In the genomic region with DNA sequence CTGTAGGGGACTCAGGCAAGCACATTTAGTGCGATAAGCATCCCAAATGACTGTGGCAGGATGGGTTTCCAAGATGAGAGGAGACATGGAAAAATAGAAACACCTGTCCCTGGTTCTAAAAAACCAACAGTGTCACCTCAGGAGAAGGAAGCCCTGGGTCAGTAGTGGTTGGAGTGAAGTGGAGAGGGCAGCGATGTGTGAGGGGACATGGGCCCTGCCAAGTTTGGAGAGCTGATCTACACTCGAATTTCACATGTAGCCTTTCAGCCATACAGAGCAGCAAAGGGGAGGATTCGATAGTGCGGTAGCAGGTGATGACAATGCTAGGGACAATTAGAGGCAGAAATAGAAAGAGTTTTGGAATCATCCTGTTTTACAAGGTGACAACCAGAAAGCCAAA, we compare ENCODE assay signal across 17 cellular contexts. TPM values are rescaled to one million over a fixed set of nuclear protein-coding genes. Genes with fewer than 3 reads are reported as not detected.
A peak's percentile ranks its signal among the peaks of the same experiment; 100 is the strongest.
DNase-seq lines count a peak whose midpoint lies in the region; ATAC-seq and TF ChIP-seq lines count a peak whose summit lies in the region.
"Had no signal": no experiment of that assay in that cellular context is flagged by ENCODE, and none has a peak within 500 bp of the region (broad histone marks: within the 10 kb centered on the region; RNA-seq: fewer than 3 reads in every experiment).

No MANE protein-coding gene starts in this region.

- no peaks in the 10 kb centered on the region for H3K36me3 Mint-ChIP-seq in chondrocyte (ENCODE audit: low read depth)
- H3K36me3 Mint-ChIP-seq: CD4-positive, CD25-positive, alpha-beta regulatory T cell; CD8-positive, alpha-beta T cell had no signal

- no peak overlapping the region for H3K4me3 Mint-ChIP-seq in chondrocyte (ENCODE audit: unreplicated experiment)
- H3K4me3 Mint-ChIP-seq: B cell; CD4-positive, CD25-positive, alpha-beta regulatory T cell; CD8-positive, alpha-beta T cell; GM23338; H9 had no signal

- no peak for TF ChIP-seq CTCF in chondrocyte (IDR thresholded peaks at IDR 0.05)

- H3K27me3 Mint-ChIP-seq in chondrocyte (ENCODE audit: low read depth), result peaks cover 55% of the 10 kb centered on the region

- ATAC-seq in HG03108 (IDR thresholded peaks at IDR 0.05; ENCODE audit: unreplicated experiment), result no peak
- ATAC-seq in GM21717 (IDR thresholded peaks at IDR 0.05; ENCODE audit: unreplicated experiment), result no peak
- ATAC-seq: CD8-positive, alpha-beta T cell; GM23338; HCT116 had no signal

- no peaks in the 10 kb centered on the region for H3K9me3 Mint-ChIP-seq in chondrocyte (ENCODE audit: low read depth)
- H3K9me3 Mint-ChIP-seq: CD8-positive, alpha-beta T cell; GM23338; H9 had no signal

- H3K4me1 Mint-ChIP-seq in chondrocyte (ENCODE audit: low read depth), result no peaks in the 10 kb centered on the region
- H3K4me1 Mint-ChIP-seq: B cell; CD4-positive, CD25-positive, alpha-beta regulatory T cell; GM23338 had no signal

- H3K27ac Mint-ChIP-seq in chondrocyte (ENCODE audit: unreplicated experiment), result no peak overlapping the region
- H3K27ac Mint-ChIP-seq: B cell; CD4-positive, CD25-positive, alpha-beta regulatory T cell; CD8-positive, alpha-beta T cell; GM23338 had no signal

- DNase-seq in NCI-H1092 treated with DMSO at 0.1 percent for 48 hours (lab: John Stamatoyannopoulos, UW) (peak; percentile 26), NCI-H1092 (lab: John Stamatoyannopoulos, UW) (no peak), DMS79 (lab: John Stamatoyannopoulos, UW) (peak; percentile 64), NCI-H2029 treated with DMSO at 0.1 percent for 48 hours (lab: John Stamatoyannopoulos, UW) (peak; percentile 84), chondrocyte (ENCODE audit: low spot score) (peak; percentile 14), HT-29 (ENCODE audit: low spot score) (no peak)
- DNase-seq: Caco-2; CD4-positive, CD25-positive, alpha-beta regulatory T cell; CD8-positive, alpha-beta T cell; DMS153; DND-41; H9 had no signal

RNA-seq across cellular contexts. Expression of a gene that starts 32.6 kb away (rescaled TPM):
- 0.20 TPM in 1 of 3 replicates, not detected in the others for total RNA-seq in chondrocyte
- total RNA-seq in HT-29 (2014; rRNA removed; shearing (Covaris generic)), result not detected in 2 replicates
- total RNA-seq: B cell; CD4-positive, CD25-positive, alpha-beta regulatory T cell; CD8-positive, alpha-beta T cell; H9 had no signal

RNA-seq across cellular contexts. Expression of a gene that starts 49.1 kb away (rescaled TPM):
- 13.0 to 15.3 TPM (median 14.8 TPM) in 3 replicates for total RNA-seq in chondrocyte
- 17.9 and 18.8 TPM in 2 replicates for total RNA-seq in HT-29 (2014; rRNA removed; shearing (Covaris generic))

Comparison
In these comparisons a context has a peak if more than half of its experiments do, and no peak if none do; other contexts are left out.
1. DNase-seq: peak in NCI-H1092 treated with DMSO at 0.1 percent for 48 hours (single experiment), DMS79 (single experiment), NCI-H2029 treated with DMSO at 0.1 percent for 48 hours (single experiment) and chondrocyte (single experiment); none in NCI-H1092 (single experiment) and HT-29 (single experiment).